Comparison of ENCODE assay signal across 1 cellular context in genomic region chr13:23654111-23655110, GRCh38.
TF ChIP-seq lines count a peak whose summit lies in the region.

No MANE protein-coding gene starts in this region.

TF ChIP-seq in HepG2, 621 proteins besides CTCF, POLR2A, EP300 and RAD21 (continued from another document and continues in another):
- TF ChIP-seq ZBTB25 (CRISPR knock-in tag; IDR thresholded peaks at IDR 0.05) = no peak
- TF ChIP-seq SMAD3 (CRISPR knock-in tag; IDR thresholded peaks at IDR 0.05) = no peak
- TF ChIP-seq MBD4 (IDR thresholded peaks at IDR 0.05; ENCODE audit: borderline replicate concordance, low read length) = no peak
- TF ChIP-seq TEAD3 (CRISPR knock-in tag; optimal IDR thresholded peaks at IDR 0.05; ENCODE audit: borderline replicate concordance) = no peak
- TF ChIP-seq MAX (IDR thresholded peaks at IDR 0.05) = peak; percentile 34; the same call in 1 of the 2 replicates
- peak; percentile 37; the same call in 1 of the 2 replicates for TF ChIP-seq ISL2 (CRISPR knock-in tag; IDR thresholded peaks at IDR 0.05)
- no peak for TF ChIP-seq REST (IDR thresholded peaks at IDR 0.05; ENCODE audit: borderline replicate concordance in 1 of 2, low read depth in 1 of 2, low read length in 2 of 2)
- no peak for TF ChIP-seq FOXJ3 (CRISPR knock-in tag; IDR thresholded peaks at IDR 0.05; ENCODE audit: borderline replicate concordance)
- TF ChIP-seq ZMYM2 (CRISPR knock-in tag; IDR thresholded peaks at IDR 0.05) = no peak
- TF ChIP-seq ZNF318 (CRISPR knock-in tag; IDR thresholded peaks at IDR 0.05) = no peak
- TF ChIP-seq TBP (CRISPR knock-in tag; IDR thresholded peaks at IDR 0.05) = no peak
- no peak for TF ChIP-seq ZNF460 (CRISPR knock-in tag; IDR thresholded peaks at IDR 0.05; ENCODE audit: borderline replicate concordance)
- TF ChIP-seq ZNF891 (CRISPR knock-in tag; IDR thresholded peaks at IDR 0.05) = peak; percentile 21; the same call in 1 of the 2 replicates
- peak; percentile 44; the same call in 1 of the 2 replicates for TF ChIP-seq ZNF609 (CRISPR knock-in tag; IDR thresholded peaks at IDR 0.05; ENCODE audit: borderline replicate concordance)
- TF ChIP-seq NFRKB (IDR thresholded peaks at IDR 0.05) = no peak
- no peak for TF ChIP-seq ZNF713 (CRISPR knock-in tag; IDR thresholded peaks at IDR 0.05)
- TF ChIP-seq RORA (CRISPR knock-in tag; IDR thresholded peaks at IDR 0.05) = no peak
- TF ChIP-seq ZNF607 (CRISPR knock-in tag; IDR thresholded peaks at IDR 0.05; ENCODE audit: borderline replicate concordance) = no peak
- no peak for TF ChIP-seq ZUFSP (CRISPR knock-in tag; IDR thresholded peaks at IDR 0.05; ENCODE audit: borderline replicate concordance)
- TF ChIP-seq MLLT10 (CRISPR knock-in tag; IDR thresholded peaks at IDR 0.05) = no peak
- no peak for TF ChIP-seq NRL (CRISPR knock-in tag; IDR thresholded peaks at IDR 0.05; ENCODE audit: borderline replicate concordance)
- no peak for TF ChIP-seq ZFP82 (CRISPR knock-in tag; IDR thresholded peaks at IDR 0.05; ENCODE audit: borderline replicate concordance)
- no peak for TF ChIP-seq ZFP62 (CRISPR knock-in tag; IDR thresholded peaks at IDR 0.05)
- TF ChIP-seq HMGXB4 (CRISPR knock-in tag; IDR thresholded peaks at IDR 0.05; ENCODE audit: borderline replicate concordance in 1 of 2, low read depth in 1 of 2) = peak in 1 of 2 experiments; percentile 15; a peak in 1 of 4 replicates
- TF ChIP-seq TEAD2 (CRISPR knock-in tag; IDR thresholded peaks at IDR 0.05) = no peak
- TF ChIP-seq ZNF30 (CRISPR knock-in tag; IDR thresholded peaks at IDR 0.05) = no peak
- no peak for TF ChIP-seq ZNF331 (CRISPR knock-in tag; IDR thresholded peaks at IDR 0.05)
- peak; percentile 61; the same call in 1 of the 2 replicates for TF ChIP-seq ZBTB20 (CRISPR knock-in tag; IDR thresholded peaks at IDR 0.05; ENCODE audit: borderline replicate concordance, low read depth)
- TF ChIP-seq CHCHD3 (CRISPR knock-in tag; IDR thresholded peaks at IDR 0.05) = no peak
- TF ChIP-seq BORCS8-MEF2B (CRISPR knock-in tag; IDR thresholded peaks at IDR 0.05) = no peak
- no peak for TF ChIP-seq SP140L (CRISPR knock-in tag; IDR thresholded peaks at IDR 0.05; ENCODE audit: borderline replicate concordance)
- no peak for TF ChIP-seq HNRNPL (IDR thresholded peaks at IDR 0.05; ENCODE audit: low read depth, low read length)
- TF ChIP-seq KLF12 (CRISPR knock-in tag; IDR thresholded peaks at IDR 0.05; ENCODE audit: borderline replicate concordance) = no peak
- no peak for TF ChIP-seq ETV6 (CRISPR knock-in tag; conservative IDR thresholded peaks at IDR 0.05)
- TF ChIP-seq ZNF567 (CRISPR knock-in tag; IDR thresholded peaks at IDR 0.05; ENCODE audit: borderline replicate concordance) = no peak
- TF ChIP-seq ZSCAN9 (CRISPR knock-in tag; IDR thresholded peaks at IDR 0.05; ENCODE audit: borderline replicate concordance) = no peak
- no peak for TF ChIP-seq ATF2 (CRISPR knock-in tag; IDR thresholded peaks at IDR 0.05)
